Comparison of ENCODE assay signal across 12 cellular contexts in genomic region chr9:96087669-96088299, GRCh38.
DNase-seq lines count a peak whose midpoint lies in the region; ATAC-seq and TF ChIP-seq lines count a peak whose summit lies in the region.
"Had no signal": no experiment of that assay in that cellular context is flagged by ENCODE, and none has a peak within 500 bp of the region (broad histone marks: within the 10 kb centered on the region; RNA-seq: fewer than 3 reads in every experiment).

No MANE protein-coding gene starts in this region.

- no peak for ATAC-seq in HG02588 (IDR thresholded peaks at IDR 0.05; ENCODE audit: unreplicated experiment)
- ATAC-seq: activated CD8-positive, alpha-beta T cell treated with anti-CD3 and anti-CD28 coated beads, Interleukin-2, amount 10 ng/mL, durations not matched to agents 7 days and 5 days had no signal

- no peak overlapping the region for H3K4me3 ChIP-seq in NT2/D1 (ENCODE audit: insufficient read length, low read depth)
- H3K4me3 ChIP-seq: thoracic aorta had no signal

- H3K9me3 ChIP-seq in NT2/D1 (ENCODE audit: insufficient read depth, low read length): no peaks in the 10 kb centered on the region; the same call in 1 of the 2 replicates
- H3K9me3 ChIP-seq: thoracic aorta had no signal

- H3K4me1 ChIP-seq in NT2/D1 (ENCODE audit: insufficient read depth, insufficient read length): peaks cover 13% of the 10 kb centered on the region

- H3K27me3 ChIP-seq in NT2/D1 (ENCODE audit: insufficient read depth, insufficient read length): no peaks in the 10 kb centered on the region

- no peak overlapping the region for H3K9ac ChIP-seq in NT2/D1 (ENCODE audit: insufficient read length, low read depth)

- DNase-seq in A172 (ENCODE audit: low spot score) (peak; percentile 14), HT-29 (ENCODE audit: low spot score) (peak; percentile 16), NT2/D1 (ENCODE audit: low read depth, low spot score) (peak; percentile 89), kidney tubule cell (ENCODE audit: low spot score) (peak; percentile 84), NCI-H82 (lab: John Stamatoyannopoulos, UW) (no peak), GM13976 (ENCODE audit: low spot score) (no peak)
- DNase-seq in activated CD8-positive, alpha-beta memory T cell treated with anti-CD3 and anti-CD28 coated beads for 24 hours: no peak
- DNase-seq: activated CD8-positive, alpha-beta T cell treated with anti-CD3 and anti-CD28 coated beads, Interleukin-2, amount 10 ng/mL, durations not matched to agents 7 days and 5 days; DMS79; SIG-M5 had no signal

- no peaks in the 10 kb centered on the region for H3K36me3 ChIP-seq in NT2/D1 (ENCODE audit: insufficient read depth, insufficient read length, low read length)
- H3K36me3 ChIP-seq: thoracic aorta had no signal

- in situ Hi-C loops in GM13976 (cut with MboI; ENCODE audit: low sequenced_read_pairs, unreplicated experiment): no loop called here

- TF ChIP-seq CTCF in GM13976 (IDR thresholded peaks at IDR 0.05; ENCODE audit: borderline replicate concordance, control extremely low read depth, extremely low read depth, insufficient read depth, missing control alignments): no peak

Comparison
In these comparisons a context has a peak if more than half of its experiments do, and no peak if none do; other contexts are left out.
1. DNase-seq: peak in A172 (single experiment), HT-29 (single experiment), NT2/D1 (single experiment) and kidney tubule cell (single experiment); none in activated CD8-positive, alpha-beta memory T cell treated with anti-CD3 and anti-CD28 coated beads for 24 hours (single experiment), NCI-H82 (single experiment) and GM13976 (single experiment).